ENCODE assay signal across 12 cellular contexts in genomic region chr1:2278591-2279209, GRCh38. TPM values are rescaled to one million over a fixed set of nuclear protein-coding genes. Genes with fewer than 3 reads are reported as not detected.
DNase-seq lines count a peak whose midpoint lies in the region; ATAC-seq and TF ChIP-seq lines count a peak whose summit lies in the region.
"Had no signal": no experiment of that assay in that cellular context is flagged by ENCODE, and none has a peak within 500 bp of the region (broad histone marks: within the 10 kb centered on the region; RNA-seq: fewer than 3 reads in every experiment).

No MANE protein-coding gene starts in this region.

- H3K27ac ChIP-seq in HUES6 (ENCODE audit: low read depth, low read length) (peak overlapping the region; percentile 2), coronary artery (peak overlapping the region; percentile 2 to 59), mesodermal cell (ENCODE audit: low read depth, low read length, severe bottlenecking) (peak overlapping the region; percentile 89), stomach smooth muscle (ENCODE audit: low read length) (peak overlapping the region; percentile 53)

- H3K9ac ChIP-seq in HUES6 (ENCODE audit: low read length), result peak overlapping the region; percentile 32
- H3K9ac ChIP-seq in stomach smooth muscle (ENCODE audit: low read length in 2 of 2), result peak overlapping the region in 1 of 2 donors; percentile 38

- peaks cover 40% of the 10 kb centered on the region for H3K4me1 ChIP-seq in HUES6 (ENCODE audit: control insufficient read depth, insufficient read depth, low read length)
- peaks cover 48% of the 10 kb centered on the region for H3K4me1 ChIP-seq in mesodermal cell (ENCODE audit: control insufficient read depth, insufficient read depth, low read length, poor library complexity, severe bottlenecking)
- H3K4me1 ChIP-seq in stomach smooth muscle (ENCODE audit: control insufficient read depth, insufficient read depth, low read length), result peaks cover 66% of the 10 kb centered on the region

- peak overlapping the region; percentile 25; the same call in 1 of the 2 replicates for H3K4me3 ChIP-seq in HUES6 (ENCODE audit: low read depth, low read length)
- H3K4me3 ChIP-seq in coronary artery, result peak overlapping the region; percentile 14
- no peak overlapping the region for H3K4me3 ChIP-seq in mesodermal cell (ENCODE audit: extremely low read depth, insufficient read depth, low read length, poor library complexity, severe bottlenecking)
- peak overlapping the region in 1 of 2 donors; percentile 35 for H3K4me3 ChIP-seq in stomach smooth muscle (ENCODE audit: low read length in 2 of 2)
- H3K4me3 ChIP-seq: K562 had no signal

- ATAC-seq in HG02840 (IDR thresholded peaks at IDR 0.05; ENCODE audit: low FRiP score, unreplicated experiment) (no peak), GM21723 (IDR thresholded peaks at IDR 0.05; ENCODE audit: unreplicated experiment) (no peak)
- ATAC-seq: K562; stimulated activated naive B cell treated with anti-CD40 and anti-IgM and Interleukin-4, amounts not matched to agents 10 μg/mL and 1 μg/mL and 100 μg/mL, for 72 hours had no signal

- 50 to 53% methylated on average over 9 to 12 of the region's 16 CpGs for WGBS in mesodermal cell (ENCODE audit: insufficient coverage in 2 of 2), 2 experiments

- H3K36me3 ChIP-seq in HUES6 (ENCODE audit: control insufficient read depth, insufficient read depth, low read length) (peaks cover 5% of the 10 kb centered on the region), mesodermal cell (ENCODE audit: control insufficient read depth, insufficient read depth, low read length) (peaks cover 57% of the 10 kb centered on the region), stomach smooth muscle (ENCODE audit: control insufficient read depth in 2 of 2, insufficient read depth in 2 of 2, low read length in 2 of 2) (peaks cover 0 to 4% of the 10 kb centered on the region in 2 donors)

- H3K9me3 ChIP-seq in HUES6 (ENCODE audit: control insufficient read depth, insufficient read depth, low read depth, low read length), result no peaks in the 10 kb centered on the region
- H3K9me3 ChIP-seq in mesodermal cell (ENCODE audit: control insufficient read depth, low read length), result no peaks in the 10 kb centered on the region
- H3K9me3 ChIP-seq in stomach smooth muscle (ENCODE audit: control insufficient read depth in 2 of 2, low read length in 2 of 2), result no peaks in the 10 kb centered on the region

- DNase-seq in coronary artery (ENCODE audit: low spot score), result no peak
- DNase-seq in cortex of kidney (lab: John Stamatoyannopoulos, UW), result no peak
- DNase-seq in NCI-H82 treated with DMSO at 0.1 percent for 48 hours (lab: John Stamatoyannopoulos, UW; ENCODE audit: unreplicated experiment), result no peak
- DNase-seq: DMS153; NCI-H2029 treated with DMSO at 0.1 percent for 48 hours; stimulated activated naive B cell treated with anti-CD40 and anti-IgM and Interleukin-4, amounts not matched to agents 10 μg/mL and 1 μg/mL and 100 μg/mL, for 72 hours had no signal

- TF ChIP-seq CTCF in coronary artery (IDR thresholded peaks at IDR 0.05), result no peak

- H3K27me3 ChIP-seq in HUES6 (ENCODE audit: control insufficient read depth, insufficient read depth, low read length) (no peaks in the 10 kb centered on the region), stomach smooth muscle (ENCODE audit: control insufficient read depth in 1 of 2, insufficient read depth in 2 of 2, low read length in 2 of 2) (no peaks in the 10 kb centered on the region)

RNA-seq across cellular contexts. Expression of gene SKI, which starts 50.6 kb away (rescaled TPM):
- 38.8 TPM for polyA plus RNA-seq in mesodermal cell (2013, experiment 1 of 2)
- 30.8 TPM for polyA plus RNA-seq in mesodermal cell (2013, experiment 2 of 2)

Comparison
In these comparisons a context has a peak if more than half of its experiments do, and no peak if none do; other contexts are left out.
1. H3K27ac ChIP-seq: peak in every context shown above with its lines; median percentile 89 in mesodermal cell; 53 in stomach smooth muscle; 30 in coronary artery; 2 in HUES6.